In the genomic region with DNA sequence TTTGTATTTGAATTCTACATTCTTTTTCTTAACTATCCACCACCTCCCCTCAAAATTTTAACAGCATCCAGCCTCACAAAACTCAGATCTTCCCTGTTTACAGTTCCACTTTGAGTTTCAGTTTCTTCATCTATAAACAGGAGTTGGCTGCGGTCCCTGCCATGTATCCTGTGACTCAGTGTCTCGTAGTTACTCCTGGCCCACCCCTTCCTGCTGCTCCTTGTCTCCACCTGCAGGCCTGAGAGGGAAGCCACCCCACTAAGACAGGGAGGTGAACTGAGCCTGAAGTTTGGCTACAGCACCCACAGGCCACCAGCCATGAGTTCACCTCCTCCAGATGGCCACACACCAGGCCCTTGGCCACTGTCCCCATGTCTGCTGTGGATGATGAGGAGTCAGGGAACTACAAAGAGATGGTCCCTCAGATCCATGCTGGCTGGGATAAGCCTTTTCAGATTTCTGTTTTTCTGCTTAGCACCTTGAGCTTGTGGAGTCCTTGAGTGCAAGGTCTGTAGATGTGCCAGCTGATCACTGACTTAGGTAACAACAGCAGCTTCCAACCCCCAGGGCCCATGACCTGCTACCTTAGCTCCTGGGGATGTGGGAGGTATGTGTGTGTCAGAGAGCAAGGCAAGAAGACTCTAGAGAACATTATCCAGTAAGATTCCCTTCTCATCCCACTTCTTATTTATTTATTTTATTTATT, we compare ENCODE assay signal across 8 cellular contexts. TPM values are rescaled to one million over a fixed set of nuclear protein-coding genes. Genes with fewer than 3 reads are reported as not detected.
DNase-seq lines count a peak whose midpoint lies in the region; ATAC-seq, FAIRE-seq and TF ChIP-seq lines count a peak whose summit lies in the region.

No MANE protein-coding gene starts in this region.

- peak overlapping the region; percentile 85 for H3K27ac Mint-ChIP-seq in activated CD8-positive, alpha-beta T cell treated with anti-CD3 and anti-CD28 coated beads, Interleukin-2, amount 10 ng/mL, durations not matched to agents 7 days and 5 days
- no peak overlapping the region for H3K27ac Mint-ChIP-seq in glutamatergic neuron (ENCODE audit: unreplicated experiment)

- POLR2A ChIA-PET in activated CD8-positive, alpha-beta T cell treated with anti-CD3 and anti-CD28 coated beads, Interleukin-2, amount 10 ng/mL, durations not matched to agents 7 days and 5 days (lab: Charles Lee): no interaction called here

- peaks cover 4% of the 10 kb centered on the region for H3K27me3 Mint-ChIP-seq in activated CD8-positive, alpha-beta T cell treated with anti-CD3 and anti-CD28 coated beads, Interleukin-2, amount 10 ng/mL, durations not matched to agents 7 days and 5 days (ENCODE audit: low read depth)
- H3K27me3 Mint-ChIP-seq in glutamatergic neuron (ENCODE audit: unreplicated experiment): no peaks in the 10 kb centered on the region

- peak; percentile 82 for ATAC-seq in activated CD8-positive, alpha-beta T cell treated with anti-CD3 and anti-CD28 coated beads, Interleukin-2, amount 10 ng/mL, durations not matched to agents 7 days and 5 days
- ATAC-seq in HG02885 (IDR thresholded peaks at IDR 0.05; ENCODE audit: poor library complexity, unreplicated experiment): no peak

- H3K9me3 Mint-ChIP-seq in activated CD8-positive, alpha-beta T cell treated with anti-CD3 and anti-CD28 coated beads, Interleukin-2, amount 10 ng/mL, durations not matched to agents 7 days and 5 days (ENCODE audit: insufficient read depth): no peaks in the 10 kb centered on the region
- H3K9me3 Mint-ChIP-seq in glutamatergic neuron (ENCODE audit: unreplicated experiment): no peaks in the 10 kb centered on the region

- no peak overlapping the region for H3K4me3 Mint-ChIP-seq in activated CD8-positive, alpha-beta T cell treated with anti-CD3 and anti-CD28 coated beads, Interleukin-2, amount 10 ng/mL, durations not matched to agents 7 days and 5 days
- peak overlapping the region; percentile 14 for H3K4me3 Mint-ChIP-seq in glutamatergic neuron (ENCODE audit: unreplicated experiment)

- peaks cover 29% of the 10 kb centered on the region for H3K4me1 Mint-ChIP-seq in activated CD8-positive, alpha-beta T cell treated with anti-CD3 and anti-CD28 coated beads, Interleukin-2, amount 10 ng/mL, durations not matched to agents 7 days and 5 days (ENCODE audit: low read depth)
- H3K4me1 Mint-ChIP-seq in glutamatergic neuron (ENCODE audit: low read depth, unreplicated experiment): peaks cover 4% of the 10 kb centered on the region

- CTCF ChIA-PET in activated CD8-positive, alpha-beta T cell treated with anti-CD3 and anti-CD28 coated beads, Interleukin-2, amount 10 ng/mL, durations not matched to agents 7 days and 5 days (lab: Charles Lee): interaction anchor here (0.7 to 8.0 kb wide), 12 partner anchors 8 to 546 kb away, joined by 3 to 34 read pairs (median 4); no protein-coding TSS in a partner anchor

- peak; percentile 19 for TF ChIP-seq CTCF in glutamatergic neuron (IDR thresholded peaks at IDR 0.05; ENCODE audit: partially characterized antibody, unreplicated experiment)

- DNase-seq in activated T-cell treated with anti-CD3 and anti-CD28 coated beads for 24 hours (ENCODE audit: low read depth): peak; percentile 40
- DNase-seq in activated T-cell treated with anti-CD3 and anti-CD28 coated beads, Interleukin-2, amount 50 U/mL, for 1 hour: no peak
- DNase-seq in M059J (ENCODE audit: low read depth): peak; percentile 72
- DNase-seq in activated CD8-positive, alpha-beta T cell treated with anti-CD3 and anti-CD28 coated beads, Interleukin-2, amount 10 ng/mL, durations not matched to agents 7 days and 5 days: peak; percentile 63
- DNase-seq in glutamatergic neuron: no peak
- peak; percentile 21 to 54 (median 23) for DNase-seq in stimulated activated CD4-positive, alpha-beta T cell treated with anti-CD3 and anti-CD28 coated beads, TNF-alpha, amount 100 ng/mL, for 24 hours (ENCODE audit: low read depth in 3 of 3)
- no peak for DNase-seq in frontal cortex (ENCODE audit: low spot score in 2 of 2)

- FAIRE-seq in frontal cortex (lab: Jason Lieb, UNC): no peak

- peaks cover 2% of the 10 kb centered on the region for H3K36me3 Mint-ChIP-seq in activated CD8-positive, alpha-beta T cell treated with anti-CD3 and anti-CD28 coated beads, Interleukin-2, amount 10 ng/mL, durations not matched to agents 7 days and 5 days (ENCODE audit: low read depth)
- no peaks in the 10 kb centered on the region for H3K36me3 Mint-ChIP-seq in glutamatergic neuron (ENCODE audit: unreplicated experiment)

RNA-seq across cellular contexts. Expression of gene CD86, which starts 37.5 kb away (rescaled TPM):
- 0.37 TPM in 1 of 2 replicates, not detected in the other for total RNA-seq in M059J (2014; rRNA removed; shearing (Covaris generic))
- 1 to 10 TPM in 1 of 2 experiments, under 1 TPM in 1; 0.95 to 1.5 TPM for total RNA-seq in activated CD8-positive, alpha-beta T cell treated with anti-CD3 and anti-CD28 coated beads, Interleukin-2, amount 10 ng/mL, durations not matched to agents 7 days and 5 days
- total RNA-seq in glutamatergic neuron (ENCODE audit: unreplicated experiment) (not detected), frontal cortex (1.2 TPM)

Comparison
In these comparisons a context has a peak if more than half of its experiments do, and no peak if none do; other contexts are left out.
1. DNase-seq: peak in activated T-cell treated with anti-CD3 and anti-CD28 coated beads for 24 hours (single experiment), M059J (single experiment), activated CD8-positive, alpha-beta T cell treated with anti-CD3 and anti-CD28 coated beads, Interleukin-2, amount 10 ng/mL, durations not matched to agents 7 days and 5 days (single experiment) and stimulated activated CD4-positive, alpha-beta T cell treated with anti-CD3 and anti-CD28 coated beads, TNF-alpha, amount 100 ng/mL, for 24 hours (3 of 3); none in activated T-cell treated with anti-CD3 and anti-CD28 coated beads, Interleukin-2, amount 50 U/mL, for 1 hour (single experiment), glutamatergic neuron (single experiment) and frontal cortex (0 of 2).